22 cellular contexts compared by ENCODE assay signal in the genomic region with DNA sequence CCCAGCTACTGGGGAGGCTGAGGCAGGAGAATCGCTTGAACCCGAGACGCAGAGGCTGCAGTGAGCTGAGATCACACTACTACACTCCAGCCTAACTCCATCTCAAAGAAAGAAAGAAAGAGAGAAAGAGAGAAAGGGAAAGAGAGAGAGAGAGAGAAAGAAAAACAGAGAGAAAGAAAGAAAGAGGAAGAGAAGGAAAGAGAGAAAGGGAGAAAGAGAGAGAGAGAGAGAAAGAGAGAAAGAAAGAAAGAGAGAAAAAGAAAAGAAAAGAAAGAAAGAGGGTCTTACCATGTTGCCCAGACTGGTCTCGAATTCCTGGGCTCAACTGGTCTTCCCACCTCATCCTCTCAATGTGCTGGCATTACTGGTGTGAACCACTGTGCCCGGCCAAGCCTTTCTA. TPM values are rescaled to one million over a fixed set of nuclear protein-coding genes. Genes with fewer than 3 reads are reported as not detected.
"Had no signal": no experiment of that assay in that cellular context is flagged by ENCODE, and none has a peak within 500 bp of the region (broad histone marks: within the 10 kb centered on the region; RNA-seq: fewer than 3 reads in every experiment).

No MANE protein-coding gene starts in this region.

- H3K4me1 Mint-ChIP-seq: activated CD4-positive, alpha-beta T cell treated with anti-CD3 and anti-CD28 coated beads, Interleukin-2, amount 10 ng/mL, durations not matched to agents 7 days and 5 days; activated naive CD4-positive, alpha-beta T cell treated with anti-CD3 and anti-CD28 coated beads, Interleukin-2, amount 50 U/mL, for 24 hours; memory B cell; T-cell had no signal

- ATAC-seq: activated CD4-positive, CD25-positive, alpha-beta regulatory T cell treated with anti-CD3 and anti-CD28 coated beads, Interleukin-2, amount 50 U/mL, for 24 hours; activated CD8-positive, alpha-beta T cell treated with anti-CD3 and anti-CD28 coated beads for 36 hours; pancreas; T-cell; upper lobe of right lung had no signal

- H3K4me3 Mint-ChIP-seq: activated CD4-positive, alpha-beta T cell treated with anti-CD3 and anti-CD28 coated beads, Interleukin-2, amount 10 ng/mL, durations not matched to agents 7 days and 5 days; activated CD8-positive, alpha-beta T cell treated with anti-CD3 and anti-CD28 coated beads for 36 hours; activated naive CD4-positive, alpha-beta T cell treated with anti-CD3 and anti-CD28 coated beads, Interleukin-2, amount 50 U/mL, for 24 hours; brain; memory B cell; nephron; stimulated activated naive CD8-positive, alpha-beta T cell treated with anti-CD3 and anti-CD28 coated beads, Interleukin-15, Interleukin-2, amounts not matched to agents 100 ng/mL and 50 ng/mL, for 24 hours; T-cell; T-helper 2 cell treated with Interferon-gamma antibody and Interleukin-4, amounts not matched to agents 5 μg/mL and 100 μg/mL, for 36 hours had no signal

- H3K36me3 ChIP-seq: neutrophil, pancreas, upper lobe of right lung had no signal

- H3K9me3 ChIP-seq: heart left ventricle, neutrophil, pancreas, upper lobe of right lung had no signal

- H3K27ac Mint-ChIP-seq: activated CD4-positive, alpha-beta T cell treated with anti-CD3 and anti-CD28 coated beads, Interleukin-2, amount 10 ng/mL, durations not matched to agents 7 days and 5 days; activated CD8-positive, alpha-beta T cell treated with anti-CD3 and anti-CD28 coated beads for 36 hours; activated naive CD4-positive, alpha-beta T cell treated with anti-CD3 and anti-CD28 coated beads, Interleukin-2, amount 50 U/mL, for 24 hours; brain; memory B cell; stimulated activated naive CD8-positive, alpha-beta T cell treated with anti-CD3 and anti-CD28 coated beads, Interleukin-15, Interleukin-2, amounts not matched to agents 100 ng/mL and 50 ng/mL, for 24 hours; T-cell; T-helper 2 cell treated with Interferon-gamma antibody and Interleukin-4, amounts not matched to agents 5 μg/mL and 100 μg/mL, for 36 hours had no signal

- H3K9me3 Mint-ChIP-seq: activated CD4-positive, alpha-beta T cell treated with anti-CD3 and anti-CD28 coated beads, Interleukin-2, amount 10 ng/mL, durations not matched to agents 7 days and 5 days; activated CD8-positive, alpha-beta T cell treated with anti-CD3 and anti-CD28 coated beads for 36 hours; activated naive CD4-positive, alpha-beta T cell treated with anti-CD3 and anti-CD28 coated beads, Interleukin-2, amount 50 U/mL, for 24 hours; brain; memory B cell; nephron; stimulated activated naive CD8-positive, alpha-beta T cell treated with anti-CD3 and anti-CD28 coated beads, Interleukin-15, Interleukin-2, amounts not matched to agents 100 ng/mL and 50 ng/mL, for 24 hours; T-cell; T-helper 2 cell treated with Interferon-gamma antibody and Interleukin-4, amounts not matched to agents 5 μg/mL and 100 μg/mL, for 36 hours had no signal

- H3K4me1 ChIP-seq: pancreas had no signal

- H3K27me3 Mint-ChIP-seq: activated CD4-positive, alpha-beta T cell treated with anti-CD3 and anti-CD28 coated beads, Interleukin-2, amount 10 ng/mL, durations not matched to agents 7 days and 5 days; activated CD8-positive, alpha-beta T cell treated with anti-CD3 and anti-CD28 coated beads for 36 hours; activated naive CD4-positive, alpha-beta T cell treated with anti-CD3 and anti-CD28 coated beads, Interleukin-2, amount 50 U/mL, for 24 hours; brain; stimulated activated naive CD8-positive, alpha-beta T cell treated with anti-CD3 and anti-CD28 coated beads, Interleukin-15, Interleukin-2, amounts not matched to agents 100 ng/mL and 50 ng/mL, for 24 hours had no signal

- H3K27ac ChIP-seq: neutrophil, pancreas, VCaP had no signal

- DNase-seq: activated CD4-positive, alpha-beta T cell treated with anti-CD3 and anti-CD28 coated beads, Interleukin-2, amount 10 ng/mL, durations not matched to agents 7 days and 5 days; activated CD8-positive, alpha-beta T cell treated with anti-CD3 and anti-CD28 coated beads for 36 hours; activated gamma-delta T cell treated with Interleukin-2 at 50 U/mL for 16 hours; anterior cingulate cortex; dermis blood vessel endothelial cell; effector memory CD4-positive, alpha-beta T cell; heart left ventricle; left ventricle myocardium superior; pancreas; stimulated activated CD4-positive, alpha-beta T cell treated with anti-CD3 and anti-CD28 coated beads, Interleukin-12 subunit alpha, Interleukin-12 subunit beta, amount 100 ng/mL, for 4 hours; stimulated activated CD4-positive, alpha-beta T cell treated with anti-CD3 and anti-CD28 coated beads, Interleukin-4, amount 100 ng/mL, for 4 hours; T-cell; upper lobe of right lung had no signal

- H3K36me3 Mint-ChIP-seq: activated naive CD4-positive, alpha-beta T cell treated with anti-CD3 and anti-CD28 coated beads, Interleukin-2, amount 50 U/mL, for 24 hours; memory B cell; T-cell had no signal

- H3K27me3 ChIP-seq: heart left ventricle, neutrophil, pancreas, upper lobe of right lung had no signal

- H3K4me3 ChIP-seq: heart left ventricle, pancreas, upper lobe of right lung had no signal

RNA-seq across cellular contexts. Expression of a gene that starts 22.3 kb away (rescaled TPM):
- total RNA-seq: activated CD4-positive, alpha-beta T cell treated with anti-CD3 and anti-CD28 coated beads, Interleukin-2, amount 10 ng/mL, durations not matched to agents 7 days and 5 days had no signal
